In the genomic region with DNA sequence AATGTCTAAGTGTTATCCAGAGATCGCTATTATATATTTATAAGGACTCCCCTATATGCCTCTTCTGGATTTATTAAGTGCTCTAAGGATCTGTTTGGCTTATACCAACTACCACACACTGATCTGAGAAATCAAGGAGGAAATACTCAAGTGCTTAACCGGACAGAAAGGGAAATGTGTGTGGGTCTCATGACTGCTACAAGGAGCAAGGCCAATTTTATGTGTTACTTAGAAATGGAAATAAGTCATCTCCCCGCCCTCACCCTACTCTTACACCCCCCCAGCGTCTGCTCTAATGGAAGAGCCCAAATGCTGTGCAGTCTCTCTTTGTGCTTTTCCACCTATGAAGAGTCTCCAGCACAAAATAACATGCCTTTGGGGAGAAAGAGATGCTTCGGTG, we compare ENCODE assay signal across 2 cellular contexts.
TF ChIP-seq lines count a peak whose summit lies in the region.

No MANE protein-coding gene starts in this region.

TF ChIP-seq in IMR-90, 13 proteins besides CTCF, POLR2A, EP300 and RAD21:
- TF ChIP-seq, protein P1, sequence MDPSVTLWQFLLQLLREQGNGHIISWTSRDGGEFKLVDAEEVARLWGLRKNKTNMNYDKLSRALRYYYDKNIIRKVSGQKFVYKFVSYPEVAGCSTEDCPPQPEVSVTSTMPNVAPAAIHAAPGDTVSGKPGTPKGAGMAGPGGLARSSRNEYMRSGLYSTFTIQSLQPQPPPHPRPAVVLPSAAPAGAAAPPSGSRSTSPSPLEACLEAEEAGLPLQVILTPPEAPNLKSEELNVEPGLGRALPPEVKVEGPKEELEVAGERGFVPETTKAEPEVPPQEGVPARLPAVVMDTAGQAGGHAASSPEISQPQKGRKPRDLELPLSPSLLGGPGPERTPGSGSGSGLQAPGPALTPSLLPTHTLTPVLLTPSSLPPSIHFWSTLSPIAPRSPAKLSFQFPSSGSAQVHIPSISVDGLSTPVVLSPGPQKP (IDR thresholded peaks at IDR 0.05; ENCODE audit: borderline replicate concordance, low read depth, low read length): no peak
- TF ChIP-seq RFX5 (IDR thresholded peaks at IDR 0.05; ENCODE audit: low read depth, low read length) (no peak), MAZ (IDR thresholded peaks at IDR 0.05; ENCODE audit: borderline replicate concordance, low read depth, low read length) (no peak), CEBPB (IDR thresholded peaks at IDR 0.05; ENCODE audit: low read depth, low read length) (no peak), NFE2L2 (IDR thresholded peaks at IDR 0.05; ENCODE audit: low read depth, low read length) (no peak), MAFK (IDR thresholded peaks at IDR 0.05; ENCODE audit: low read depth, low read length) (no peak), BHLHE40 (IDR thresholded peaks at IDR 0.05; ENCODE audit: low read depth, low read length) (no peak), CHD1 (IDR thresholded peaks at IDR 0.05; ENCODE audit: low read depth, low read length) (no peak), FOS (IDR thresholded peaks at IDR 0.05; ENCODE audit: low read depth, low read length) (no peak), USF2 (IDR thresholded peaks at IDR 0.05; ENCODE audit: low read depth, low read length) (no peak), SMC3 (IDR thresholded peaks at IDR 0.05; ENCODE audit: low read depth, low read length) (no peak), MXI1 (IDR thresholded peaks at IDR 0.05; ENCODE audit: borderline replicate concordance, low read depth, low read length) (no peak), RCOR1 (IDR thresholded peaks at IDR 0.05; ENCODE audit: insufficient replicate concordance, low read length) (no peak)

TF ChIP-seq in K562, 482 proteins besides CTCF, POLR2A, EP300 and RAD21:
- TF ChIP-seq PRDM10 (IDR thresholded peaks at IDR 0.05; ENCODE audit: partially characterized antibody): peak; percentile 77
- no peak for TF ChIP-seq RBFOX2 (IDR thresholded peaks at IDR 0.05; ENCODE audit: low read depth, low read length)
TF ChIP-seq in K562: peak in this region for 1.
